ENCODE assay signal across 12 cellular contexts in the genomic region with DNA sequence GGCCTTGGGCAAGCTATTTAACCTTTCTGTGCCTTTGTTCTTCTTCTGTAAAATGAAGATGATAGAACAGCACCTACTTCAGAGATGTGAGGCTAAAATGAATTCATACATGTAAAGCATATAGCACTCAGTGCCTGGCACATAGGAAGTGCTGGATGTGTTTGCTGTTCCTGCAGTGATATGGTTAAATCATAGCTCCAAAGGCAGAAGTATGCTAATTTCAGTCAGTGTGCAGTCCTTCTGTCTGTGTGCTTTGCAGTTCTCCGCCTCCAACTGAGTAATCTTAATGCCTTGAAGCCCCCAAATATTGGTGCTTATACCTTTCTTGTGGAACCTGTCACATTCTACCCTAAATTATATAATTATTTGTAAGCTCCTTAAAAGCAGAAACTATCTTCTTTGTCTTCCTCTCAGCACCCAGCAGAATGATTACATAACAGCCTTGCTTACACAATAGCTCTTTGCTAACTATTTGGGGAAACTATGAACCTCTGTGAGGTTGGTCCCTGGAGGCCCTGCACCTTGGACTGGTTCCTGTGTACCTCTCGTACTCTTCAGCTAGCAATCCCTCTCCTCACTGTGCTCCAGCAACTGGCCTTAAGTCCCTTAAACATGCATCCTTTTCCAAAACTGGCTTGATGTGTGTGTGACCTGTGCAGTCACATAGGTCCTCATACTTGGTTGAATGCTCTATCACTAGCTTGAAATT. TPM values are rescaled to one million over a fixed set of nuclear protein-coding genes. Genes with fewer than 3 reads are reported as not detected.
DNase-seq lines count a peak whose midpoint lies in the region; ATAC-seq, FAIRE-seq and TF ChIP-seq lines count a peak whose summit lies in the region.
"Had no signal": no experiment of that assay in that cellular context is flagged by ENCODE, and none has a peak within 500 bp of the region (broad histone marks: within the 10 kb centered on the region; RNA-seq: fewer than 3 reads in every experiment).

No MANE protein-coding gene starts in this region.

- no peaks in the 10 kb centered on the region for H3K9me3 Mint-ChIP-seq in activated T-cell treated with anti-CD3 and anti-CD28 coated beads, Interleukin-2, amount 50 U/mL, for 72 hours
- H3K9me3 Mint-ChIP-seq: activated CD4-positive, alpha-beta memory T cell treated with anti-CD3 and anti-CD28 coated beads, Interleukin-2, amount 10 ng/mL, durations not matched to agents 7 days and 5 days had no signal

- H3K36me3 Mint-ChIP-seq in activated T-cell treated with anti-CD3 and anti-CD28 coated beads, Interleukin-2, amount 50 U/mL, for 72 hours (ENCODE audit: insufficient read depth in 2 of 2) = no peaks in the 10 kb centered on the region

- BruUV-seq in OCI-LY7 (replicated peaks; lab: Mats Ljungman, UMichigan) = no TSS peak

- TF ChIP-seq POLR2A in GM12891 (IDR thresholded peaks at IDR 0.05; ENCODE audit: low read depth, low read length) (no peak), gastroesophageal sphincter (IDR thresholded peaks at IDR 0.05) (no peak)

- intact Hi-C loops in OCI-LY7 (cut with micrococcal nuclease; ENCODE audit: unreplicated experiment) (loop anchor here (5.0 kb wide), 1 partner anchor 65 kb away; no protein-coding TSS in a partner anchor), posterior cingulate gyrus (cut with DNase I) (no loop called here)

- no peaks in the 10 kb centered on the region for H3K9me3 ChIP-seq in OCI-LY7 (ENCODE audit: low read length)
- H3K9me3 ChIP-seq in gastroesophageal sphincter = no peaks in the 10 kb centered on the region
- H3K9me3 ChIP-seq: esophagus muscularis mucosa had no signal

- H3K79me2 ChIP-seq in OCI-LY7 (ENCODE audit: insufficient read depth, low read depth, low read length) = peaks cover 59% of the 10 kb centered on the region

- H3K4me3 ChIP-seq in OCI-LY7 (ENCODE audit: low read depth, low read length, poor library complexity, severe bottlenecking) (peak overlapping the region; percentile 45), gastroesophageal sphincter (no peak overlapping the region)
- H3K4me3 ChIP-seq: esophagus muscularis mucosa had no signal

- ATAC-seq in gastroesophageal sphincter = peak; percentile 83
- no peak for ATAC-seq in activated T-cell treated with anti-CD3 and anti-CD28 coated beads, Interleukin-2, amount 50 U/mL, for 72 hours (replicated peaks in 1 of 2)
- ATAC-seq: SK-N-SH treated with all-trans-retinoic acid at 6 μM for 48 hours had no signal

- H3K27me3 ChIP-seq in gastroesophageal sphincter = no peaks in the 10 kb centered on the region
- H3K27me3 ChIP-seq: esophagus muscularis mucosa had no signal

- no peaks in the 10 kb centered on the region for H3K9me2 ChIP-seq in OCI-LY7 (ENCODE audit: insufficient read depth, low read length)

- H3K4me2 ChIP-seq in OCI-LY7 (ENCODE audit: low read length) = peak overlapping the region; percentile 71

- POLR2A ChIA-PET in OCI-LY7 (lab: Charles Lee) = interaction anchor here (0.5 to 4.4 kb wide), 19 partner anchors 10 to 1122 kb away, joined by 3 to 34 read pairs (median 4); a partner anchor contains a TSS

- H3K27me3 Mint-ChIP-seq in activated T-cell treated with anti-CD3 and anti-CD28 coated beads, Interleukin-2, amount 50 U/mL, for 72 hours (ENCODE audit: low read depth) = no peaks in the 10 kb centered on the region
- H3K27me3 Mint-ChIP-seq: activated CD4-positive, alpha-beta memory T cell treated with anti-CD3 and anti-CD28 coated beads, Interleukin-2, amount 10 ng/mL, durations not matched to agents 7 days and 5 days had no signal

- CTCF ChIA-PET in OCI-LY7 (lab: Charles Lee; ENCODE audit: unreplicated experiment) = interaction anchor here (1.0 kb wide), 1 partner anchor 11 kb away, joined by 4 read pairs; no protein-coding TSS in a partner anchor

- H3K4me1 ChIP-seq in OCI-LY7 (ENCODE audit: insufficient read depth, low read length, poor library complexity, severe bottlenecking) (peaks cover 63% of the 10 kb centered on the region), gastroesophageal sphincter (peaks cover 0 to 12% (median 0%) of the 10 kb centered on the region in 3 donors)

- peaks cover 32% of the 10 kb centered on the region for H3K36me3 ChIP-seq in OCI-LY7 (ENCODE audit: insufficient read depth, low read length)
- H3K36me3 ChIP-seq in gastroesophageal sphincter = no peaks in the 10 kb centered on the region
- H3K36me3 ChIP-seq: esophagus muscularis mucosa had no signal

- H3K27ac Mint-ChIP-seq in activated T-cell treated with anti-CD3 and anti-CD28 coated beads, Interleukin-2, amount 50 U/mL, for 72 hours = no peak overlapping the region
- H3K27ac Mint-ChIP-seq: activated CD4-positive, alpha-beta memory T cell treated with anti-CD3 and anti-CD28 coated beads, Interleukin-2, amount 10 ng/mL, durations not matched to agents 7 days and 5 days had no signal

- TF ChIP-seq CTCF in OCI-LY7 (conservative IDR thresholded peaks at IDR 0.05; ENCODE audit: low read length) = no peak
- TF ChIP-seq CTCF in gastroesophageal sphincter (IDR thresholded peaks at IDR 0.05) = no peak

- WGBS in gastroesophageal sphincter (ENCODE audit: low coverage in 1 of 2), 2 donors = 52 to 63% methylated on average over 2 of the region's 2 CpGs

- peaks cover 12% of the 10 kb centered on the region for H3K4me1 Mint-ChIP-seq in activated T-cell treated with anti-CD3 and anti-CD28 coated beads, Interleukin-2, amount 50 U/mL, for 72 hours (ENCODE audit: low read depth)

- no peak for DNase-seq in GM12891 (ENCODE audit: insufficient read length, low spot score)
- DNase-seq in OCI-LY7 (ENCODE audit: low spot score) = peak; percentile 84
- peak; percentile 86 for DNase-seq in pons (ENCODE audit: low spot score)
- no peak for DNase-seq in amniotic stem cell (lab: John Stamatoyannopoulos, UW)
- no peak for DNase-seq in posterior cingulate gyrus
- no peak for DNase-seq in activated T-cell treated with anti-CD3 and anti-CD28 coated beads, Interleukin-2, amount 50 U/mL, for 72 hours
- DNase-seq in stimulated activated CD4-positive, alpha-beta T cell treated with anti-CD3 and anti-CD28 coated beads, Interleukin-1b, Interleukin-23, amount 100 ng/mL, for 48 hours = no peak
- DNase-seq: activated CD4-positive, alpha-beta memory T cell treated with anti-CD3 and anti-CD28 coated beads, Interleukin-2, amount 10 ng/mL, durations not matched to agents 7 days and 5 days; NCI-H2227 treated with DMSO at 0.1 percent for 48 hours had no signal

- H3K4me3 Mint-ChIP-seq in activated T-cell treated with anti-CD3 and anti-CD28 coated beads, Interleukin-2, amount 50 U/mL, for 72 hours = no peak overlapping the region
- H3K4me3 Mint-ChIP-seq: activated CD4-positive, alpha-beta memory T cell treated with anti-CD3 and anti-CD28 coated beads, Interleukin-2, amount 10 ng/mL, durations not matched to agents 7 days and 5 days had no signal

- no peak overlapping the region for H2AFZ ChIP-seq in OCI-LY7 (ENCODE audit: low read length)

- peak; percentile 66 for FAIRE-seq in GM12891 (lab: Jason Lieb, UNC)

- no peak for TF ChIP-seq EP300 in gastroesophageal sphincter (IDR thresholded peaks at IDR 0.05)

- H3K27ac ChIP-seq in OCI-LY7 (ENCODE audit: low read depth, low read length, poor library complexity, severe bottlenecking) (peak overlapping the region; percentile 74), gastroesophageal sphincter (no peak overlapping the region)
- H3K27ac ChIP-seq: esophagus muscularis mucosa had no signal

- no peaks in the 10 kb centered on the region for H4K20me1 ChIP-seq in OCI-LY7 (ENCODE audit: insufficient read depth, low read length)

TF ChIP-seq in GM12891, 5 proteins besides CTCF, POLR2A, EP300 and RAD21:
- no peak for TF ChIP-seq PAX5 (IDR thresholded peaks at IDR 0.05; ENCODE audit: insufficient read depth, low read length, severe bottlenecking)
- TF ChIP-seq POLR2AphosphoS5 (IDR thresholded peaks at IDR 0.05; ENCODE audit: low read depth, low read length) = no peak
- TF ChIP-seq POU2F2 (IDR thresholded peaks at IDR 0.05; ENCODE audit: low read depth, low read length) = no peak
- TF ChIP-seq SPI1 (IDR thresholded peaks at IDR 0.05; ENCODE audit: low read depth, low read length) = no peak
- TF ChIP-seq TAF1 (IDR thresholded peaks at IDR 0.05; ENCODE audit: low read depth, low read length) = no peak

RNA-seq across cellular contexts. Expression of a gene that starts 57.0 kb away (rescaled TPM):
- 124 TPM for polyA plus RNA-seq in GM12891 (2012; ENCODE audit: low read depth, missing spikeins)
- 473 and 1,119 TPM in 2 replicates for total RNA-seq in OCI-LY7 (2014; rRNA removed; shearing (Covaris generic))
- total RNA-seq in OCI-LY7 (2022) (332 and 343 TPM in 2 replicates), gastroesophageal sphincter (100 to 1,000 TPM in 2 of 4 donors, 10 to 100 TPM in 2; 52.5 to 261 (median 117) TPM)
- 100 to 1,000 TPM; 270 to 306 TPM for total RNA-seq in activated T-cell treated with anti-CD3 and anti-CD28 coated beads, Interleukin-2, amount 50 U/mL, for 72 hours

Comparison
In these comparisons a context has a peak if more than half of its experiments do, and no peak if none do; other contexts are left out.
1. DNase-seq: peak in OCI-LY7 (single experiment) and pons (single experiment); none in GM12891 (single experiment), amniotic stem cell (single experiment), posterior cingulate gyrus (0 of 10), activated T-cell treated with anti-CD3 and anti-CD28 coated beads, Interleukin-2, amount 50 U/mL, for 72 hours (0 of 2) and stimulated activated CD4-positive, alpha-beta T cell treated with anti-CD3 and anti-CD28 coated beads, Interleukin-1b, Interleukin-23, amount 100 ng/mL, for 48 hours (single experiment).